ENCODE assay signal across 30 cellular contexts in genomic region chr11:73949912-73950311, GRCh38. TPM values are rescaled to one million over a fixed set of nuclear protein-coding genes. Genes with fewer than 3 reads are reported as not detected.
"Had no signal": no experiment of that assay in that cellular context is flagged by ENCODE, and none has a peak within 500 bp of the region (broad histone marks: within the 10 kb centered on the region; RNA-seq: fewer than 3 reads in every experiment).

No MANE protein-coding gene starts in this region.

- DNase-seq: dermis blood vessel endothelial cell; effector CD4-positive, alpha-beta T cell; effector memory CD4-positive, alpha-beta T cell; erythroblast; esophagus squamous epithelium; foreskin fibroblast; foreskin melanocyte; gastrocnemius medialis; glutamatergic neuron; heart right ventricle; hippocampal formation; left cardiac atrium; left lung; left ventricle myocardium superior; lower lobe of right lung; mesenchymal stem cell; mucosa of descending colon; naive B cell had no signal

- H3K4me3 ChIP-seq: coronary artery, dorsolateral prefrontal cortex, esophagus squamous epithelium, gastrocnemius medialis, heart right ventricle, left lung, lower lobe of right lung, mucosa of descending colon had no signal

- FAIRE-seq: colon, endometrium, islet of Langerhans, keratinocyte had no signal

- H3K27ac ChIP-seq: coronary artery, dorsolateral prefrontal cortex, epithelial cell of prostate, esophagus squamous epithelium, gastrocnemius medialis, heart right ventricle, left lung, lower lobe of right lung had no signal

- H3K27me3 ChIP-seq: dorsolateral prefrontal cortex, esophagus squamous epithelium, gastrocnemius medialis, heart right ventricle, left lung had no signal

- H3K9me3 ChIP-seq: esophagus squamous epithelium, gastrocnemius medialis, heart right ventricle, left lung, lower lobe of right lung, mucosa of descending colon had no signal

- H3K4me1 ChIP-seq: esophagus squamous epithelium, gastrocnemius medialis, heart right ventricle, left lung, lower lobe of right lung had no signal

- H3K36me3 ChIP-seq: esophagus squamous epithelium, gastrocnemius medialis, heart right ventricle, left lung, lower lobe of right lung had no signal

- ATAC-seq: gastrocnemius medialis, left cardiac atrium, left lung, left ventricle myocardium superior, lower lobe of right lung, mucosa of descending colon had no signal

RNA-seq across cellular contexts. Expression of gene DNAJB13, which starts 0.9 kb away (rescaled TPM):
- total RNA-seq: dermis blood vessel endothelial cell, esophagus mucosa, esophagus squamous epithelium, gastrocnemius medialis, glomerular endothelial cell, heart right ventricle, kidney epithelial cell, left cardiac atrium, left ventricle myocardium superior, lung microvascular endothelial cell, mesenteric fat pad, mucosa of descending colon had no signal
- polyA plus RNA-seq: heart right ventricle had no signal
